8 cellular contexts compared by ENCODE assay signal in the genomic region with DNA sequence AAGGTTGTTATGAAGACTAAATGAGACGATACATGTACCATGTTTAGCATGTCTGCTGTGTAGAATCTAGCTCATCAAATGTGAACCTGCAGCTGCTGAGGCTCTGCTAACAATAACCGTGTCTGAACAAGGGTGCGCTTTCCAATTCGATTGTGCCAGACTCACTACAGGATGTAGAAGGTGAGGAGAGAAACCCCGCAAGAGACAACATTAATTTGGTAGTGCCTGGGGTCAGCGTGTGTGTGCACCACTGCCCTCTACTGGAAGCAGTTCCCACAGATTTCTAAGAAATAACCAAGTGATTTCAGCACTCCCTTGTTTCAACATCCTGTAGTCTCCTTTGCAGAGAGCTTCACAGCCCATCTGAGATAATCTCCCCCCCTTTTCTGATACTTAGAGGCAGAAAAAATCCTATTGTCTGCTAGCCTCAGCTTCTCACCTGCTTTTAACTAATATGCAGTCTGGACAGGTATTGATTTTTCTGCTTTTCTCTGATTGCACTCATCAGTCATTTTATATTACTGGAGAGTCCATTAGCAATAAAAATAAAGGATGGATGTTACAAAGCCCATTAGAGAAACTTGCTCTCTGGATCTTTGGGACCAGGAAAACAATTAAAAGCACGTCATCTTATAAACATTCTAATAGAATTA.
A peak's percentile ranks its signal among the peaks of the same experiment; 100 is the strongest.
DNase-seq lines count a peak whose midpoint lies in the region; ATAC-seq, FAIRE-seq and TF ChIP-seq lines count a peak whose summit lies in the region.

No MANE protein-coding gene starts in this region.

- H3K4me3 ChIP-seq in DND-41 (ENCODE audit: low read depth in 1 of 2, low read length in 2 of 2) (no peak overlapping the region), K562 (no peak overlapping the region)

- peaks cover 24% of the 10 kb centered on the region for H3K4me1 ChIP-seq in DND-41 (ENCODE audit: insufficient read depth, low read length)
- H3K4me1 ChIP-seq in K562 (replicated peaks in 1 of 2; ENCODE audit: control insufficient read depth in 2 of 2, insufficient read depth in 2 of 2, low read length in 2 of 2), result peaks cover 7 to 14% of the 10 kb centered on the region in 2 experiments; a peak in 3 of 5 replicates

- H3K27me3 ChIP-seq in DND-41 (ENCODE audit: insufficient read depth, low read length, poor library complexity), result no peaks in the 10 kb centered on the region
- H3K27me3 ChIP-seq in K562 (ENCODE audit: control insufficient read depth in 2 of 2, insufficient read depth in 2 of 2, low read length in 2 of 2), result no peaks in the 10 kb centered on the region; a peak in 1 of 5 replicates

- ATAC-seq in DND-41 (ENCODE audit: insufficient read depth, low read depth), result peak; percentile 94
- ATAC-seq in K562, result peak; percentile 89
- no peak for ATAC-seq in GM21367 (IDR thresholded peaks at IDR 0.05; ENCODE audit: unreplicated experiment)

- H3K9me1 ChIP-seq in K562 (ENCODE audit: control insufficient read depth, insufficient read depth, low read length), result no peaks in the 10 kb centered on the region

- DNase-seq in DND-41 (peak; percentile 78), HCEC 1CT (peak; percentile 44), NCI-H2081 (lab: John Stamatoyannopoulos, UW) (peak; percentile 31 to 46), UCSD-AML1 (lab: John Stamatoyannopoulos, UW; ENCODE audit: unreplicated experiment) (peak; percentile 23), K562 (ENCODE audit: extremely low read depth in 1 of 4, low spot score in 3 of 4) (peak; percentile 44 to 79 (median 50))
- peak; percentile 75 to 77 for DNase-seq in stimulated activated CD4-positive, alpha-beta T cell treated with anti-CD3 and anti-CD28 coated beads, Interleukin-2, amount 100 ng/mL, for 48 hours

- no peak for TF ChIP-seq POLR2A in K562 (conservative IDR thresholded peaks at IDR 0.05)

- in situ Hi-C loops in K562 (cut with MboI), result no loop called here

- no peak overlapping the region for H2AFZ ChIP-seq in DND-41 (ENCODE audit: low read depth, low read length)
- H2AFZ ChIP-seq in K562 (ENCODE audit: low read depth, low read length), result no peak overlapping the region

- intact Hi-C loops in K562 (cut with micrococcal nuclease), result loop anchor here (2.0 to 10.0 kb wide), 4 partner anchors 37 to 179 kb away; no protein-coding TSS in a partner anchor

- 15% methylated on average over 7 of the region's 7 CpGs for WGBS in K562 (ENCODE audit: insufficient coverage, low coverage, missing lambda C conversion rate)

- H3K36me3 ChIP-seq in DND-41 (ENCODE audit: insufficient read depth, low read length), result no peaks in the 10 kb centered on the region
- no peaks in the 10 kb centered on the region for H3K36me3 ChIP-seq in K562 (ENCODE audit: control insufficient read depth, insufficient read depth, low read length)

- no peak for TF ChIP-seq EP300 in K562 (IDR thresholded peaks at IDR 0.05; ENCODE audit: low read length)

- H3K27ac ChIP-seq in DND-41 (ENCODE audit: low read length), result no peak overlapping the region
- H3K27ac ChIP-seq in K562 (ENCODE audit: extremely low read depth, low read depth, low read length), result no peak overlapping the region

- H3K4me2 ChIP-seq in DND-41 (ENCODE audit: insufficient read depth, low read length) (no peak overlapping the region), K562 (ENCODE audit: insufficient read depth, low read length) (no peak overlapping the region)

- TF ChIP-seq CTCF in DND-41 (IDR thresholded peaks at IDR 0.05; ENCODE audit: borderline replicate concordance, extremely low read depth, low read length, poor library complexity, severe bottlenecking) (peak; percentile 91), K562 (IDR thresholded peaks at IDR 0.05 in 2 of 3, conservative IDR thresholded peaks at IDR 0.05 in 1 of 3; ENCODE audit: insufficient read depth in 2 of 3, low read depth in 1 of 3, low read length in 3 of 3) (peak; percentile 72 to 80 (median 79))

- H3K9me3 ChIP-seq in DND-41 (ENCODE audit: insufficient read depth, low read length, severe bottlenecking) (no peaks in the 10 kb centered on the region), K562 (replicated peaks; ENCODE audit: control insufficient read depth, insufficient read depth, low read depth, low read length) (no peaks in the 10 kb centered on the region)

- H4K20me1 ChIP-seq in DND-41 (ENCODE audit: insufficient read depth, low read length) (no peaks in the 10 kb centered on the region), K562 (replicated peaks; ENCODE audit: control insufficient read depth, insufficient read depth, low read length) (no peaks in the 10 kb centered on the region; the same call in 1 of the 2 replicates)

- TF ChIP-seq RAD21 in K562 (CRISPR knock-in tag; conservative IDR thresholded peaks at IDR 0.05 in 1 of 2, IDR thresholded peaks at IDR 0.05 in 1 of 2), result peak; percentile 71 to 89

- POLR2A ChIA-PET in K562 (lab: Yijun Ruan, JAX), result interaction anchor here (1.0 to 1.1 kb wide), 2 partner anchors 10 to 31 kb away, joined by 3 to 4 read pairs; no protein-coding TSS in a partner anchor

- FAIRE-seq in K562 (lab: Jason Lieb, UNC), result peak; percentile 96
- peak; percentile 90 for FAIRE-seq in islet of Langerhans (lab: Jason Lieb, UNC)

- no TSS peak for BruUV-seq in K562 (replicated peaks; lab: Mats Ljungman, UMichigan)

- H3K9ac ChIP-seq in DND-41 (ENCODE audit: low read depth, low read length), result no peak overlapping the region
- no peak overlapping the region for H3K9ac ChIP-seq in K562 (ENCODE audit: insufficient read depth in 1 of 2, low read depth in 2 of 2, low read length in 2 of 2)

- no peaks in the 10 kb centered on the region for H3K79me2 ChIP-seq in DND-41 (ENCODE audit: insufficient read depth, low read length)
- no peaks in the 10 kb centered on the region for H3K79me2 ChIP-seq in K562 (ENCODE audit: control insufficient read depth, insufficient read depth, low read length)

- CTCF ChIA-PET in K562 (lab: Yijun Ruan, JAX; ENCODE audit: low intra/inter-chr PET ratio), result interaction anchor here (0.6 to 1.6 kb wide), 3 partner anchors 79 to 453 kb away, joined by 3 to 10 read pairs (median 3); no protein-coding TSS in a partner anchor

TF ChIP-seq in K562, 482 proteins besides CTCF, POLR2A, EP300 and RAD21 (continues in another document):
- no peak for TF ChIP-seq CHD4 (IDR thresholded peaks at IDR 0.05; ENCODE audit: insufficient read depth, insufficient replicate concordance, low read depth, low read length, poor library complexity, severe bottlenecking)
- TF ChIP-seq KLF13 (tag; IDR thresholded peaks at IDR 0.05; ENCODE audit: borderline replicate concordance, low read depth), result no peak
- TF ChIP-seq NFYB (IDR thresholded peaks at IDR 0.05; ENCODE audit: extremely low read depth, insufficient read length), result no peak
- TF ChIP-seq ZNF184 (CRISPR knock-in tag; IDR thresholded peaks at IDR 0.05), result no peak
- TF ChIP-seq NELFE (IDR thresholded peaks at IDR 0.05; ENCODE audit: insufficient read depth, insufficient read length), result no peak
- no peak for TF ChIP-seq XRCC4 (IDR thresholded peaks at IDR 0.05; ENCODE audit: extremely low read depth, insufficient read depth, insufficient read length)
- TF ChIP-seq NCOA4 (IDR thresholded peaks at IDR 0.05; ENCODE audit: partially characterized antibody), result no peak
- no peak for TF ChIP-seq HNRNPL (IDR thresholded peaks at IDR 0.05; ENCODE audit: low read depth, low read length)
- TF ChIP-seq ETV5 (CRISPR knock-in tag; IDR thresholded peaks at IDR 0.05; ENCODE audit: low read depth), result no peak
- no peak for TF ChIP-seq BACH1 (tag; IDR thresholded peaks at IDR 0.05)
- TF ChIP-seq SIRT6 (IDR thresholded peaks at IDR 0.05; ENCODE audit: low read depth, low read length), result no peak
- TF ChIP-seq NCOA6 (IDR thresholded peaks at IDR 0.05), result no peak
- no peak for TF ChIP-seq KLF10 (CRISPR knock-in tag; IDR thresholded peaks at IDR 0.05)
- no peak for TF ChIP-seq ZNF696 (CRISPR knock-in tag; conservative IDR thresholded peaks at IDR 0.05)
- TF ChIP-seq, protein P1, sequence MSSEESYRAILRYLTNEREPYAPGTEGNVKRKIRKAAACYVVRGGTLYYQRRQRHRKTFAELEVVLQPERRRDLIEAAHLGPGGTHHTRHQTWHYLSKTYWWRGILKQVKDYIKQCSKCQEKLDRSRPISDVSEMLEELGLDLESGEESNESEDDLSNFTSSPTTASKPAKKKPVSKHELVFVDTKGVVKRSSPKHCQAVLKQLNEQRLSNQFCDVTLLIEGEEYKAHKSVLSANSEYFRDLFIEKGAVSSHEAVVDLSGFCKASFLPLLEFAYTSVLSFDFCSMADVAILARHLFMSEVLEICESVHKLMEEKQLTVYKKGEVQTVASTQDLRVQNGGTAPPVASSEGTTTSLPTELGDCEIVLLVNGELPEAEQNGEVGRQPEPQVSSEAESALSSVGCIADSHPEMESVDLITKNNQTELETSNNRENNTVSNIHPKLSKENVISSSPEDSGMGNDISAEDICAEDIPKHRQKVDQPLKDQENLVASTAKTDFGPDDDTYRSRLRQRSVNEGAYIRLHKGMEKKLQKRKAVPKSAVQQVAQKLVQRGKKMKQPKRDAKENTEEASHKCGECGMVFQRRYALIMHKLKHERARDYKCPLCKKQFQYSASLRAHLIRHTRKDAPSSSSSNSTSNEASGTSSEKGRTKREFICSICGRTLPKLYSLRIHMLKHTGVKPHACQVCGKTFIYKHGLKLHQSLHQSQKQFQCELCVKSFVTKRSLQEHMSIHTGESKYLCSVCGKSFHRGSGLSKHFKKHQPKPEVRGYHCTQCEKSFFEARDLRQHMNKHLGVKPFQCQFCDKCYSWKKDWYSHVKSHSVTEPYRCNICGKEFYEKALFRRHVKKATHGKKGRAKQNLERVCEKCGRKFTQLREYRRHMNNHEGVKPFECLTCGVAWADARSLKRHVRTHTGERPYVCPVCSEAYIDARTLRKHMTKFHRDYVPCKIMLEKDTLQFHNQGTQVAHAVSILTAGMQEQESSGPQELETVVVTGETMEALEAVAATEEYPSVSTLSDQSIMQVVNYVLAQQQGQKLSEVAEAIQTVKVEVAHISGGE (CRISPR knock-in tag; IDR thresholded peaks at IDR 0.05), result no peak
- TF ChIP-seq POLR2B (IDR thresholded peaks at IDR 0.05; ENCODE audit: low read depth, partially characterized antibody), result no peak
- TF ChIP-seq BRCA1 (IDR thresholded peaks at IDR 0.05), result no peak
- TF ChIP-seq BRCA1 (CRISPR knock-in tag; IDR thresholded peaks at IDR 0.05), result no peak
- no peak for TF ChIP-seq MED1 (CRISPR knock-in tag; IDR thresholded peaks at IDR 0.05; ENCODE audit: borderline replicate concordance)
- no peak for TF ChIP-seq EGR1 (conservative IDR thresholded peaks at IDR 0.05)
- no peak for TF ChIP-seq CBX8 (IDR thresholded peaks at IDR 0.05; ENCODE audit: borderline replicate concordance, extremely low read depth, low read depth, low read length, poor library complexity, severe bottlenecking)
- no peak for TF ChIP-seq ETV1 (tag; conservative IDR thresholded peaks at IDR 0.05; ENCODE audit: low read depth)
- no peak for TF ChIP-seq JUN (IDR thresholded peaks at IDR 0.05; ENCODE audit: borderline replicate concordance, low read depth, low read length)
- no peak for TF ChIP-seq JUN (CRISPR knock-in tag; IDR thresholded peaks at IDR 0.05; ENCODE audit: borderline replicate concordance)

Comparison
In these comparisons a context has a peak if more than half of its experiments do, and no peak if none do; other contexts are left out.
1. DNase-seq: peak in every context shown above with its lines; median percentile 78 in DND-41; 76 in stimulated activated CD4-positive, alpha-beta T cell treated with anti-CD3 and anti-CD28 coated beads, Interleukin-2, amount 100 ng/mL, for 48 hours; 50 in K562; 44 in HCEC 1CT; 38 in NCI-H2081; 23 in UCSD-AML1.